9 cellular contexts compared by ENCODE assay signal in genomic region chr4:17817027-17817426, GRCh38. TPM values are rescaled to one million over a fixed set of nuclear protein-coding genes. Genes with fewer than 3 reads are reported as not detected.
A peak's percentile ranks its signal among the peaks of the same experiment; 100 is the strongest.
DNase-seq lines count a peak whose midpoint lies in the region; ATAC-seq, FAIRE-seq and TF ChIP-seq lines count a peak whose summit lies in the region.
"Had no signal": no experiment of that assay in that cellular context is flagged by ENCODE, and none has a peak within 500 bp of the region (broad histone marks: within the 10 kb centered on the region; RNA-seq: fewer than 3 reads in every experiment).

No MANE protein-coding gene starts in this region.

- peak overlapping the region; percentile 79 for H3K4me3 ChIP-seq in CD4-positive, CD25-positive, alpha-beta regulatory T cell (ENCODE audit: low read depth, low read length)

- intact Hi-C loops in posterior cingulate gyrus (cut with DNase I): loop anchor here (1.0 to 5.0 kb wide), 2 partner anchors 550 to 776 kb away; no protein-coding TSS in a partner anchor

- no peaks in the 10 kb centered on the region for H3K36me3 Mint-ChIP-seq in CD4-positive, CD25-positive, alpha-beta regulatory T cell
- peaks cover 3% of the 10 kb centered on the region for H3K36me3 Mint-ChIP-seq in brain

- DNase-seq in CD4-positive, CD25-positive, alpha-beta regulatory T cell: peak in 2 of 3 donors; percentile 59 to 72
- peak; percentile 37 to 39 for DNase-seq in NCI-H526 (lab: John Stamatoyannopoulos, UW)
- peak; percentile 56 for DNase-seq in left kidney (ENCODE audit: low read depth, low spot score)
- DNase-seq in urothelium cell line (ENCODE audit: low spot score): peak; percentile 2
- no peak for DNase-seq in posterior cingulate gyrus

- no peaks in the 10 kb centered on the region for H3K36me3 ChIP-seq in CD4-positive, CD25-positive, alpha-beta regulatory T cell (ENCODE audit: control insufficient read depth, insufficient read depth, low read length)

- H3K4me1 Mint-ChIP-seq in CD4-positive, CD25-positive, alpha-beta regulatory T cell: peaks cover 17 to 42% (median 33%) of the 10 kb centered on the region in 4 donors
- peaks cover 39% of the 10 kb centered on the region for H3K4me1 Mint-ChIP-seq in brain

- peak overlapping the region; percentile 55 for H3K27ac ChIP-seq in CD4-positive, CD25-positive, alpha-beta regulatory T cell (ENCODE audit: insufficient read depth, low read length, poor library complexity, severe bottlenecking)

- H3K9me3 ChIP-seq in CD4-positive, CD25-positive, alpha-beta regulatory T cell (ENCODE audit: control insufficient read depth in 2 of 2, low read length in 2 of 2): no peaks in the 10 kb centered on the region

- no peaks in the 10 kb centered on the region for H3K9me3 Mint-ChIP-seq in CD4-positive, CD25-positive, alpha-beta regulatory T cell
- no peaks in the 10 kb centered on the region for H3K9me3 Mint-ChIP-seq in brain

- H3K27me3 Mint-ChIP-seq in CD4-positive, CD25-positive, alpha-beta regulatory T cell: no peaks in the 10 kb centered on the region
- H3K27me3 Mint-ChIP-seq in brain: no peaks in the 10 kb centered on the region

- peak; percentile 52 to 73 for TF ChIP-seq CTCF in brain (conservative IDR thresholded peaks at IDR 0.05)

- ATAC-seq in CD4-positive, CD25-positive, alpha-beta regulatory T cell (ENCODE audit: low read depth in 2 of 2): peak; percentile 83 to 89
- ATAC-seq in GM18511 (IDR thresholded peaks at IDR 0.05; ENCODE audit: unreplicated experiment) (peak; percentile 88), HG02981 (IDR thresholded peaks at IDR 0.05; ENCODE audit: unreplicated experiment) (peak; percentile 83)

- H3K27me3 ChIP-seq in CD4-positive, CD25-positive, alpha-beta regulatory T cell (ENCODE audit: control insufficient read depth, insufficient read depth, low read length): no peaks in the 10 kb centered on the region

- H3K27ac Mint-ChIP-seq in CD4-positive, CD25-positive, alpha-beta regulatory T cell: peak overlapping the region; percentile 7 to 84 (median 77)
- peak overlapping the region in 4 of 5 experiments; percentile 58 to 93 (median 78) for H3K27ac Mint-ChIP-seq in brain

- FAIRE-seq in urothelium cell line (lab: Jason Lieb, UNC): no peak

- peak overlapping the region; percentile 27 to 91 (median 75) for H3K4me3 Mint-ChIP-seq in CD4-positive, CD25-positive, alpha-beta regulatory T cell
- peak overlapping the region in 4 of 5 experiments; percentile 13 to 84 (median 60) for H3K4me3 Mint-ChIP-seq in brain

- peaks cover 20% of the 10 kb centered on the region for H3K4me1 ChIP-seq in CD4-positive, CD25-positive, alpha-beta regulatory T cell (ENCODE audit: control insufficient read depth, insufficient read depth, low read length, poor library complexity, severe bottlenecking)

RNA-seq across cellular contexts. Expression of gene NCAPG, which starts 6.2 kb away (rescaled TPM):
- total RNA-seq in CD4-positive, CD25-positive, alpha-beta regulatory T cell: 1.8 TPM
- 1 to 10 TPM; 1.0 to 4.5 (median 2.6) TPM for polyA plus RNA-seq in CD4-positive, CD25-positive, alpha-beta regulatory T cell
- 14.5 TPM for polyA plus RNA-seq in brain (ENCODE audit: insufficient read depth, low read depth, low replicate concordance)

RNA-seq across cellular contexts. Expression of gene DCAF16, which starts 6.5 kb away (rescaled TPM):
- 82.3 TPM for total RNA-seq in CD4-positive, CD25-positive, alpha-beta regulatory T cell
- 10 to 100 TPM; 16.8 to 28.4 (median 17.7) TPM for polyA plus RNA-seq in CD4-positive, CD25-positive, alpha-beta regulatory T cell
- 28.3 TPM for polyA plus RNA-seq in brain (ENCODE audit: insufficient read depth, low read depth, low replicate concordance)

RNA-seq across cellular contexts. Expression of gene FAM184B, which starts 35.6 kb away (rescaled TPM):
- total RNA-seq in CD4-positive, CD25-positive, alpha-beta regulatory T cell: not detected
- polyA plus RNA-seq in CD4-positive, CD25-positive, alpha-beta regulatory T cell: under 1 TPM in 1 of 4 donors, not detected in 3; 0.03 TPM
- polyA plus RNA-seq in brain (ENCODE audit: insufficient read depth, low read depth, low replicate concordance): 0.58 TPM
- total RNA-seq: T-helper 1 cell treated with Interleukin-12 subunit alpha and Interleukin-12 subunit beta and Interleukin-4 antibody, amounts not matched to agents 30 ng/mL and 1 ng/mL, for 36 hours had no signal

Comparison
In these comparisons a context has a peak if more than half of its experiments do, and no peak if none do; other contexts are left out.
1. DNase-seq: peak in CD4-positive, CD25-positive, alpha-beta regulatory T cell (2 of 3), NCI-H526 (2 of 2), left kidney (single experiment) and urothelium cell line (single experiment); none in posterior cingulate gyrus (0 of 10).
2. Peak in every context shown above with its lines, with median percentiles within 50 percentile points of each other: ATAC-seq.